16 cellular contexts compared by ENCODE assay signal in genomic region chr14:101828038-101828437, GRCh38.
DNase-seq lines count a peak whose midpoint lies in the region; ATAC-seq and TF ChIP-seq lines count a peak whose summit lies in the region.
"Had no signal": no experiment of that assay in that cellular context is flagged by ENCODE, and none has a peak within 500 bp of the region (broad histone marks: within the 10 kb centered on the region; RNA-seq: fewer than 3 reads in every experiment).

No MANE protein-coding gene starts in this region.

- no TSS peak for BruUV-seq in Calu3 (replicated peaks; lab: Mats Ljungman, UMichigan)

- H3K9me3 ChIP-seq in Karpas-422 (ENCODE audit: low read length), result no peaks in the 10 kb centered on the region
- H3K9me3 ChIP-seq in neutrophil, result no peaks in the 10 kb centered on the region
- H3K9me3 ChIP-seq: colonic mucosa, esophagus squamous epithelium, pancreas had no signal

- intact Hi-C loops in activated CD4-positive, alpha-beta T cell treated with anti-CD3 and anti-CD28 coated beads for 36 hours (cut with DNase I, micrococcal nuclease), result no loop called here
- intact Hi-C loops in dendritic cell treated with granulocyte-macrophage colony-stimulating factor and Interleukin-4, amounts not matched to agents 40 ng/mL and 50 ng/mL, for 4 days (cut with micrococcal nuclease), result no loop called here
- intact Hi-C loops in Calu3 (cut with micrococcal nuclease; ENCODE audit: unreplicated experiment), result no loop called here

- H3K36me3 ChIP-seq in Karpas-422 (ENCODE audit: insufficient read depth, low read length) (peaks cover 47% of the 10 kb centered on the region), neutrophil (peaks cover 32% of the 10 kb centered on the region)
- H3K36me3 ChIP-seq: colonic mucosa, pancreas had no signal

- no peak overlapping the region for H2AFZ ChIP-seq in Karpas-422 (ENCODE audit: low read length)

- H3K36me3 Mint-ChIP-seq in activated CD4-positive, alpha-beta T cell treated with anti-CD3 and anti-CD28 coated beads for 36 hours (ENCODE audit: low read depth), result peaks cover 65% of the 10 kb centered on the region
- peaks cover 60% of the 10 kb centered on the region for H3K36me3 Mint-ChIP-seq in dendritic cell treated with granulocyte-macrophage colony-stimulating factor and Interleukin-4, amounts not matched to agents 40 ng/mL and 50 ng/mL, for 4 days (ENCODE audit: low read depth)
- peaks cover 5% of the 10 kb centered on the region for H3K36me3 Mint-ChIP-seq in Calu3 (ENCODE audit: insufficient read depth, unreplicated experiment)

- H3K4me3 Mint-ChIP-seq in activated CD4-positive, alpha-beta T cell treated with anti-CD3 and anti-CD28 coated beads for 36 hours, result no peak overlapping the region
- H3K4me3 Mint-ChIP-seq in dendritic cell treated with granulocyte-macrophage colony-stimulating factor and Interleukin-4, amounts not matched to agents 40 ng/mL and 50 ng/mL, for 4 days, result no peak overlapping the region
- no peak overlapping the region for H3K4me3 Mint-ChIP-seq in Calu3 (ENCODE audit: low read depth, unreplicated experiment)

- peak overlapping the region; percentile 10 for H3K27ac ChIP-seq in Karpas-422 (ENCODE audit: low read length)
- peak overlapping the region; percentile 23 for H3K27ac ChIP-seq in neutrophil
- H3K27ac ChIP-seq: colonic mucosa, pancreas had no signal

- CTCF ChIA-PET in activated CD4-positive, alpha-beta T cell treated with anti-CD3 and anti-CD28 coated beads for 36 hours (lab: Charles Lee), result interaction anchor here (0.7 to 5.6 kb wide), 2 partner anchors 16 to 68 kb away, joined by 3 to 64 read pairs; no protein-coding TSS in a partner anchor
- CTCF ChIA-PET in Calu3 (lab: Charles Lee), result interaction anchor here (0.6 kb wide), 1 partner anchor 57 kb away, joined by 3 read pairs; no protein-coding TSS in a partner anchor

- H3K4me1 ChIP-seq in Karpas-422 (ENCODE audit: low read length) (peaks cover 56% of the 10 kb centered on the region), neutrophil (ENCODE audit: control insufficient read depth in 1 of 2, insufficient read depth in 1 of 2, low read depth in 1 of 2, low read length in 1 of 2) (peaks cover 33 to 37% of the 10 kb centered on the region in 2 experiments)
- H3K4me1 ChIP-seq: colonic mucosa had no signal

- ATAC-seq in activated CD4-positive, alpha-beta T cell treated with anti-CD3 and anti-CD28 coated beads for 36 hours, result no peak
- no peak for ATAC-seq in HG03175 (IDR thresholded peaks at IDR 0.05; ENCODE audit: unreplicated experiment)

- H3K9me2 ChIP-seq in Karpas-422 (replicated peaks; ENCODE audit: insufficient read depth, low read length), result no peaks in the 10 kb centered on the region

- no peaks in the 10 kb centered on the region for H3K27me3 ChIP-seq in Karpas-422 (ENCODE audit: low read length)
- no peaks in the 10 kb centered on the region for H3K27me3 ChIP-seq in neutrophil
- H3K27me3 ChIP-seq: colonic mucosa, esophagus squamous epithelium, pancreas had no signal

- no peak overlapping the region for H3K9ac ChIP-seq in Karpas-422 (ENCODE audit: low read length)

- H3K4me3 ChIP-seq in Karpas-422 (ENCODE audit: low read length), result no peak overlapping the region
- H3K4me3 ChIP-seq in neutrophil (ENCODE audit: low read depth in 1 of 2, low read length in 1 of 2), result no peak overlapping the region
- H3K4me3 ChIP-seq in foreskin fibroblast (ENCODE audit: low read depth in 1 of 2, low read length in 2 of 2), result no peak overlapping the region
- H3K4me3 ChIP-seq: colonic mucosa, esophagus squamous epithelium, pancreas had no signal

- H3K4me1 Mint-ChIP-seq in activated CD4-positive, alpha-beta T cell treated with anti-CD3 and anti-CD28 coated beads for 36 hours, result peaks cover 89% of the 10 kb centered on the region
- H3K4me1 Mint-ChIP-seq in dendritic cell treated with granulocyte-macrophage colony-stimulating factor and Interleukin-4, amounts not matched to agents 40 ng/mL and 50 ng/mL, for 4 days (ENCODE audit: low read depth), result peaks cover 63% of the 10 kb centered on the region
- peaks cover 12% of the 10 kb centered on the region for H3K4me1 Mint-ChIP-seq in Calu3 (ENCODE audit: low read depth, unreplicated experiment)

- DNase-seq in activated CD4-positive, alpha-beta T cell treated with anti-CD3 and anti-CD28 coated beads for 36 hours, result no peak
- DNase-seq in activated CD4-positive, alpha-beta T cell treated with anti-CD3 and anti-CD28 coated beads for 1 hour, result no peak
- DNase-seq in Karpas-422 (no peak), Calu3 (no peak), foreskin fibroblast (no peak)
- DNase-seq: ACHN; activated CD4-positive, alpha-beta T cell treated with anti-CD3 and anti-CD28 coated beads, Interleukin-2, amount 50 U/mL, for 1 hour; colonic mucosa; esophagus squamous epithelium; mesendoderm; NCI-H1048; pancreas; trophoblast cell had no signal

- TF ChIP-seq CTCF in neutrophil (IDR thresholded peaks at IDR 0.05), result no peak
- no peak for TF ChIP-seq CTCF in Calu3 (IDR thresholded peaks at IDR 0.05; ENCODE audit: unreplicated experiment)
- no peak for TF ChIP-seq CTCF in foreskin fibroblast (IDR thresholded peaks at IDR 0.05; ENCODE audit: low read depth, low read length)

- 0 out of 2 replicates have a peak, but pooled peaks cover 4% of the 10 kb centered on the region for H4K20me1 ChIP-seq in Karpas-422 (ENCODE audit: insufficient read depth, low read depth, low read length)

- H3K9me3 Mint-ChIP-seq in activated CD4-positive, alpha-beta T cell treated with anti-CD3 and anti-CD28 coated beads for 36 hours (ENCODE audit: low read depth), result no peaks in the 10 kb centered on the region
- no peaks in the 10 kb centered on the region for H3K9me3 Mint-ChIP-seq in dendritic cell treated with granulocyte-macrophage colony-stimulating factor and Interleukin-4, amounts not matched to agents 40 ng/mL and 50 ng/mL, for 4 days
- H3K9me3 Mint-ChIP-seq in Calu3 (ENCODE audit: low read depth, unreplicated experiment), result peaks cover 5% of the 10 kb centered on the region

- POLR2A ChIA-PET in activated CD4-positive, alpha-beta T cell treated with anti-CD3 and anti-CD28 coated beads for 36 hours (lab: Charles Lee), result no interaction called here

- no peak overlapping the region for H3K4me2 ChIP-seq in Karpas-422 (ENCODE audit: low read depth, low read length, poor library complexity, severe bottlenecking)

- H3K27ac Mint-ChIP-seq in activated CD4-positive, alpha-beta T cell treated with anti-CD3 and anti-CD28 coated beads for 36 hours, result peak overlapping the region; percentile 87
- peak overlapping the region; percentile 98 for H3K27ac Mint-ChIP-seq in dendritic cell treated with granulocyte-macrophage colony-stimulating factor and Interleukin-4, amounts not matched to agents 40 ng/mL and 50 ng/mL, for 4 days
- no peak overlapping the region for H3K27ac Mint-ChIP-seq in Calu3 (ENCODE audit: unreplicated experiment)

- H3K79me2 ChIP-seq in Karpas-422 (ENCODE audit: low read length), result peaks cover 100% of the 10 kb centered on the region

- no peaks in the 10 kb centered on the region for H3K27me3 Mint-ChIP-seq in activated CD4-positive, alpha-beta T cell treated with anti-CD3 and anti-CD28 coated beads for 36 hours
- H3K27me3 Mint-ChIP-seq in dendritic cell treated with granulocyte-macrophage colony-stimulating factor and Interleukin-4, amounts not matched to agents 40 ng/mL and 50 ng/mL, for 4 days, result no peaks in the 10 kb centered on the region
- no peaks in the 10 kb centered on the region for H3K27me3 Mint-ChIP-seq in Calu3 (ENCODE audit: unreplicated experiment)
